In the genomic region with DNA sequence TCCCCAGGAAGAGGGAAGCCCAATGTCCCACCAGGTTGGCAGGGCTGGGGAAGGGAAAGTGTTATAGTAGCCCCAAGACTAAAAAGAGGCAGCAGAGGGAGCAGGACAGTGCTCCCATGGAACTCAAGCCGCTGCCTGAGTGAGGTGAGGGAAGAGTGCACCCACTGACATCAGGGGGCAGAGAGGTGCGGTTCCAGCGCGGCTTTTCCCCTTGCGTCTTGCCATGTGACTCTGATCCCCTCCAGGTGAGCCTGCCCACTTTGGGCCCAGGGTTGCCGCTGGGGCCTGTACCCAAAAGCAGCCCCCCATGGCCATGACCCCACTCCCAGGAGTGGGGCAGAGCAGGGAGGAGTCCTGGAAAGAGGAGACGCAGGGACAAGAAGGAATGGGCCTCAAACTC, we compare ENCODE assay signal across 8 cellular contexts.
DNase-seq lines count a peak whose midpoint lies in the region; ATAC-seq and TF ChIP-seq lines count a peak whose summit lies in the region.
"Not testable (repeated sequence)": the region's sequence is repeated elsewhere in the genome, so short reads cannot be mapped to it uniquely, and the experiment has no call there.

No MANE protein-coding gene starts in this region.

- POLR2A ChIA-PET in WTC11 (lab: Charles Lee) = interaction anchor here (0.7 to 1.7 kb wide), 3 partner anchors 79 to 352 kb away, joined by 3 to 10 read pairs (median 6); no protein-coding TSS in a partner anchor

- no CpG with 5 or more reads among the region's 7 CpGs for WGBS in trophoblast cell (ENCODE audit: extremely low coverage, insufficient coverage, insufficient read length)

- peak overlapping the region; percentile 67 for H2AK5ac ChIP-seq in trophoblast cell (ENCODE audit: low read length)

- not testable (repeated sequence) for H3K23ac ChIP-seq in trophoblast cell (ENCODE audit: low read length)

- in situ Hi-C loops in astrocyte of the spinal cord (cut with HindIII; ENCODE audit: low sequenced_read_pairs) = not testable (repeated sequence)

- H3K27ac ChIP-seq in CD4-positive, CD25-positive, alpha-beta regulatory T cell (ENCODE audit: insufficient read depth, low read length, poor library complexity, severe bottlenecking); trophoblast cell (ENCODE audit: low read depth, low read length): not testable (repeated sequence)
- H3K27ac ChIP-seq in fibroblast of lung (ENCODE audit: insufficient read depth, low read length) = peak overlapping the region; percentile 94
- H3K27ac ChIP-seq in tibial artery = peak overlapping the region; percentile 94 to 95

- H3K4me1 Mint-ChIP-seq in CD4-positive, CD25-positive, alpha-beta regulatory T cell = peaks cover 5 to 33% (median 19%) of the 10 kb centered on the region in 4 donors
- H3K4me1 Mint-ChIP-seq in WTC11 = peaks cover 31% of the 10 kb centered on the region
- H3K4me1 Mint-ChIP-seq in memory B cell = not testable (repeated sequence)

- not testable (repeated sequence) for H3K9ac ChIP-seq in fibroblast of lung (ENCODE audit: insufficient read depth, low read length); trophoblast cell (ENCODE audit: low read length)

- peak overlapping the region; percentile 87 for H3K4me3 ChIP-seq in CD4-positive, CD25-positive, alpha-beta regulatory T cell (ENCODE audit: low read depth, low read length)
- peak overlapping the region; percentile 90 for H3K4me3 ChIP-seq in Jurkat, Clone E6-1 (ENCODE audit: low read length)
- peak overlapping the region; percentile 71 for H3K4me3 ChIP-seq in astrocyte of the spinal cord (ENCODE audit: low read depth, low read length)
- H3K4me3 ChIP-seq in fibroblast of lung (replicated peaks in 1 of 4; ENCODE audit: control extremely low read depth in 1 of 4, insufficient read depth in 1 of 4, low read depth in 3 of 4, low read length in 4 of 4) = peak overlapping the region in 3 of 4 experiments; percentile 63 to 81 (median 73)
- not testable (repeated sequence) for H3K4me3 ChIP-seq in trophoblast cell (ENCODE audit: low read depth, low read length)
- peak overlapping the region; percentile 79 to 92 for H3K4me3 ChIP-seq in tibial artery

- peak overlapping the region; percentile 39 for H3K18ac ChIP-seq in trophoblast cell (ENCODE audit: low read length)

- peak overlapping the region; percentile 11 for H2BK120ac ChIP-seq in trophoblast cell (ENCODE audit: insufficient read depth, low read length, poor library complexity)

- peak overlapping the region; percentile 22 for H3K14ac ChIP-seq in trophoblast cell (ENCODE audit: low read length)

- H3K27ac Mint-ChIP-seq in CD4-positive, CD25-positive, alpha-beta regulatory T cell = peak overlapping the region in 2 of 3 donors; percentile 99 to 100
- H3K27ac Mint-ChIP-seq in WTC11 (peak overlapping the region; percentile 95), memory B cell (peak overlapping the region; percentile 88)

- intact Hi-C loops in tibial artery (cut with DNase I; ENCODE audit: low total_unique reads) = loop anchor here (10.0 kb wide), 1 partner anchor 132 kb away; a partner anchor contains a TSS

- peak overlapping the region; percentile 93 for H4K91ac ChIP-seq in trophoblast cell (ENCODE audit: low read depth, low read length)

- H3K9me3 Mint-ChIP-seq in CD4-positive, CD25-positive, alpha-beta regulatory T cell; WTC11; memory B cell: not testable (repeated sequence)

- not testable (repeated sequence) for H3K9me3 ChIP-seq in CD4-positive, CD25-positive, alpha-beta regulatory T cell (ENCODE audit: control insufficient read depth in 2 of 2, low read length in 2 of 2); fibroblast of lung (ENCODE audit: control insufficient read depth, insufficient read depth, low read depth, low read length); trophoblast cell (ENCODE audit: insufficient read depth, low read depth, low read length); tibial artery

- H4K20me1 ChIP-seq in fibroblast of lung (ENCODE audit: control insufficient read depth, extremely low read depth, insufficient read depth, low read length) = not testable (repeated sequence)

- not testable (repeated sequence) for H3K79me1 ChIP-seq in trophoblast cell (ENCODE audit: low read length)

- H2AFZ ChIP-seq in fibroblast of lung (ENCODE audit: low read length); trophoblast cell (ENCODE audit: insufficient read depth, low read length, poor library complexity): not testable (repeated sequence)

- H3K4ac ChIP-seq in trophoblast cell (ENCODE audit: low read depth, low read length) = peak overlapping the region; percentile 77

- H3K27me3 Mint-ChIP-seq in CD4-positive, CD25-positive, alpha-beta regulatory T cell; WTC11 (ENCODE audit: low read depth); memory B cell: not testable (repeated sequence)

- DNase-seq in CD4-positive, CD25-positive, alpha-beta regulatory T cell; Jurkat, Clone E6-1 (ENCODE audit: low read depth, low spot score); WTC11 (ENCODE audit: low spot score); astrocyte of the spinal cord (ENCODE audit: low read depth, low spot score); fibroblast of lung (ENCODE audit: low read depth in 2 of 2); memory B cell (ENCODE audit: low spot score in 2 of 2); trophoblast cell; tibial artery: not testable (repeated sequence)

- H3K27me3 ChIP-seq in CD4-positive, CD25-positive, alpha-beta regulatory T cell (ENCODE audit: control insufficient read depth, insufficient read depth, low read length); fibroblast of lung (ENCODE audit: control insufficient read depth, insufficient read depth, low read length); trophoblast cell (ENCODE audit: insufficient read depth, low read length); tibial artery: not testable (repeated sequence)

- H3K36me3 ChIP-seq in CD4-positive, CD25-positive, alpha-beta regulatory T cell (ENCODE audit: control insufficient read depth, insufficient read depth, low read length); fibroblast of lung (ENCODE audit: control insufficient read depth, insufficient read depth, low read length); trophoblast cell (ENCODE audit: control insufficient read depth in 1 of 2, insufficient read depth in 2 of 2, low read length in 2 of 2); tibial artery: not testable (repeated sequence)

- H3K4me2 ChIP-seq in fibroblast of lung (ENCODE audit: extremely low read depth, insufficient read depth, low read length) = peak overlapping the region; percentile 84
- H3K4me2 ChIP-seq in trophoblast cell (ENCODE audit: low read length) = peak overlapping the region; percentile 64

- CTCF ChIA-PET in WTC11 (lab: Charles Lee) = not testable (repeated sequence)

- H3K4me3 Mint-ChIP-seq in CD4-positive, CD25-positive, alpha-beta regulatory T cell = peak overlapping the region; percentile 95 to 98 (median 95)
- H3K4me3 Mint-ChIP-seq in WTC11 (peak overlapping the region; percentile 88), memory B cell (peak overlapping the region; percentile 91)

- ATAC-seq in CD4-positive, CD25-positive, alpha-beta regulatory T cell (ENCODE audit: low read depth in 2 of 2); WTC11; memory B cell (ENCODE audit: low read depth): not testable (repeated sequence)

- peak overlapping the region; percentile 73 for H4K12ac ChIP-seq in trophoblast cell (ENCODE audit: low read depth, low read length)

- not testable (repeated sequence) for H3K36me3 Mint-ChIP-seq in CD4-positive, CD25-positive, alpha-beta regulatory T cell; WTC11; memory B cell

- not testable (repeated sequence) for H2BK5ac ChIP-seq in trophoblast cell (ENCODE audit: low read depth, low read length, poor library complexity)

- H2BK12ac ChIP-seq in trophoblast cell (ENCODE audit: low read length) = not testable (repeated sequence)

- H4K8ac ChIP-seq in trophoblast cell (ENCODE audit: low read depth, low read length) = peak overlapping the region; percentile 87

- TF ChIP-seq CTCF in WTC11 (IDR thresholded peaks at IDR 0.05); astrocyte of the spinal cord (IDR thresholded peaks at IDR 0.05; ENCODE audit: low read depth, low read length); fibroblast of lung (conservative IDR thresholded peaks at IDR 0.05 in 1 of 2, IDR thresholded peaks at IDR 0.05 in 1 of 2; ENCODE audit: low read depth in 1 of 2, low read length in 2 of 2); tibial artery (IDR thresholded peaks at IDR 0.05): not testable (repeated sequence)

- H3K4me1 ChIP-seq in CD4-positive, CD25-positive, alpha-beta regulatory T cell (ENCODE audit: control insufficient read depth, insufficient read depth, low read length, poor library complexity, severe bottlenecking) = peaks cover 12% of the 10 kb centered on the region
- not testable (repeated sequence) for H3K4me1 ChIP-seq in fibroblast of lung (ENCODE audit: control insufficient read depth, extremely low read depth, insufficient read depth, low read length); trophoblast cell (ENCODE audit: control insufficient read depth in 1 of 2, insufficient read depth in 2 of 2, low read length in 2 of 2)
- peaks cover 0 to 19% (median 12%) of the 10 kb centered on the region in 4 donors for H3K4me1 ChIP-seq in tibial artery

- H3K79me2 ChIP-seq in fibroblast of lung (ENCODE audit: control insufficient read depth, insufficient read depth, low read length); trophoblast cell (ENCODE audit: control insufficient read depth, insufficient read depth, low read length, poor library complexity): not testable (repeated sequence)

TF ChIP-seq in WTC11, 78 proteins besides CTCF, POLR2A, EP300 and RAD21:
- 0 out of 2 replicates have a peak, but pooled peaks have one; percentile 18 for TF ChIP-seq GABPB1 (CRISPR knock-in tag; IDR thresholded peaks at IDR 0.05)
